10 cellular contexts compared by ENCODE assay signal in genomic region chr20:50108571-50109235, GRCh38. TPM values are rescaled to one million over a fixed set of nuclear protein-coding genes. Genes with fewer than 3 reads are reported as not detected.
A peak's percentile ranks its signal among the peaks of the same experiment; 100 is the strongest.
DNase-seq lines count a peak whose midpoint lies in the region; ATAC-seq, FAIRE-seq and TF ChIP-seq lines count a peak whose summit lies in the region.
"Had no signal": no experiment of that assay in that cellular context is flagged by ENCODE, and none has a peak within 500 bp of the region (broad histone marks: within the 10 kb centered on the region; RNA-seq: fewer than 3 reads in every experiment).

No MANE protein-coding gene starts in this region.

- no peak for TF ChIP-seq POLR2A in GM12878 (IDR thresholded peaks at IDR 0.05; ENCODE audit: low read depth, low read length)

- peak; percentile 44 for DNase-seq in GM23338 (ENCODE audit: low spot score)
- no peak for DNase-seq in GM12878 (ENCODE audit: low read depth, low spot score)
- DNase-seq in naive thymus-derived CD8-positive, alpha-beta T cell: no peak
- DNase-seq in stimulated activated naive CD4-positive, alpha-beta T cell treated with Interleukin-2 at 50 U/mL for 16 hours (lab: John Stamatoyannopoulos, UW): no peak
- no peak for DNase-seq in ureter (ENCODE audit: low spot score)
- DNase-seq: activated effector memory CD4-positive, alpha-beta T cell treated with anti-CD3 and anti-CD28 coated beads, Interleukin-2, amount 50 U/mL, for 16 hours had no signal

- in situ Hi-C loops in GM12878 (cut with MboI): no loop called here

- peaks cover 57% of the 10 kb centered on the region for H3K4me1 ChIP-seq in BLaER1
- peaks cover 48% of the 10 kb centered on the region for H3K4me1 ChIP-seq in GM23338 (ENCODE audit: insufficient read depth)
- H3K4me1 ChIP-seq in GM12878 (ENCODE audit: control insufficient read depth, insufficient read depth, low read length): peaks cover 34% of the 10 kb centered on the region

- H3K36me3 ChIP-seq in BLaER1: peaks cover 25% of the 10 kb centered on the region
- no peaks in the 10 kb centered on the region for H3K36me3 ChIP-seq in GM23338 (ENCODE audit: insufficient read depth)
- H3K36me3 ChIP-seq in GM12878 (ENCODE audit: control insufficient read depth in 2 of 2, insufficient read depth in 2 of 2, low read length in 1 of 2): 0 out of 4 replicates have a peak, but pooled peaks cover 0 to 3% of the 10 kb centered on the region in 2 experiments
- H3K36me3 ChIP-seq: prostate gland had no signal

- intact Hi-C loops in GM12878 (cut with micrococcal nuclease; ENCODE audit: unreplicated experiment): no loop called here

- no peaks in the 10 kb centered on the region; the same call in 2 of the 3 replicates for H3K36me3 Mint-ChIP-seq in GM23338 (ENCODE audit: low read depth)
- peaks cover 0 to 24% (median 0%) of the 10 kb centered on the region in 3 donors for H3K36me3 Mint-ChIP-seq in naive thymus-derived CD8-positive, alpha-beta T cell

- TF ChIP-seq CTCF in GM23338 (conservative IDR thresholded peaks at IDR 0.05; ENCODE audit: low read depth in 2 of 2): peak in 1 of 2 experiments; percentile 12; a peak in 1 of 4 replicates
- no peak for TF ChIP-seq CTCF in GM12878 (IDR thresholded peaks at IDR 0.05 in 2 of 3, conservative IDR thresholded peaks at IDR 0.05 in 1 of 3; ENCODE audit: control insufficient read depth in 2 of 3, extremely low read depth in 1 of 3, insufficient read depth in 1 of 3, low read depth in 3 of 3, low read length in 3 of 3)

- POLR2A ChIA-PET in GM12878 (lab: Charles Lee): interaction anchor here (0.7 to 1.0 kb wide), 2 partner anchors 16 to 128 kb away, joined by 3 to 5 read pairs; no protein-coding TSS in a partner anchor
- POLR2A ChIA-PET in naive thymus-derived CD8-positive, alpha-beta T cell (lab: Charles Lee): interaction anchor here (0.6 to 0.7 kb wide), 3 partner anchors 12 to 798 kb away, joined by 3 to 4 read pairs (median 4); no protein-coding TSS in a partner anchor

- 45% methylated on average over 4 of the region's 4 CpGs for WGBS in GM12878 (ENCODE audit: insufficient coverage, insufficient replicate concordance, low lambda C conversion rate, missing lambda C conversion rate)

- peak overlapping the region; percentile 97 for H3K4me2 ChIP-seq in BLaER1
- H3K4me2 ChIP-seq in GM23338: 0 out of 2 replicates have a peak overlapping the region, but pooled peaks have one; percentile 25
- peak overlapping the region; percentile 58 for H3K4me2 ChIP-seq in GM12878 (ENCODE audit: control insufficient read depth, insufficient read depth)

- TF ChIP-seq EP300 in GM12878 (IDR thresholded peaks at IDR 0.05; ENCODE audit: borderline replicate concordance in 1 of 2, control insufficient read depth in 1 of 2, low read depth in 2 of 2, low read length in 2 of 2): no peak

- H3K27ac Mint-ChIP-seq in GM23338: no peak overlapping the region; the same call in 1 of the 2 replicates
- H3K27ac Mint-ChIP-seq in naive thymus-derived CD8-positive, alpha-beta T cell: peak overlapping the region; percentile 29 to 78 (median 67)

- peaks cover 16% of the 10 kb centered on the region for H3K27me3 Mint-ChIP-seq in GM23338 (ENCODE audit: insufficient read depth, low read depth, poor library complexity)
- no peaks in the 10 kb centered on the region for H3K27me3 Mint-ChIP-seq in naive thymus-derived CD8-positive, alpha-beta T cell

- H3F3A ChIP-seq in GM23338 (replicated peaks; ENCODE audit: low read depth): peaks cover 3% of the 10 kb centered on the region

- H2AFZ ChIP-seq in GM23338 (no peak overlapping the region), GM12878 (ENCODE audit: control insufficient read depth, low read depth, low read length) (no peak overlapping the region)

- H3K9me3 Mint-ChIP-seq in GM23338: no peaks in the 10 kb centered on the region
- no peaks in the 10 kb centered on the region for H3K9me3 Mint-ChIP-seq in naive thymus-derived CD8-positive, alpha-beta T cell

- TF ChIP-seq RAD21 in GM12878 (IDR thresholded peaks at IDR 0.05; ENCODE audit: insufficient read depth, low read depth, low read length): no peak

- RAD21 ChIA-PET in GM12878 (lab: Charles Lee; ENCODE audit: unreplicated experiment): interaction anchor here (0.7 kb wide), 2 partner anchors 47 to 778 kb away, joined by 3 to 4 read pairs; no protein-coding TSS in a partner anchor

- no peak overlapping the region for H3K4me3 ChIP-seq in BLaER1
- no peak overlapping the region for H3K4me3 ChIP-seq in GM23338
- H3K4me3 ChIP-seq in GM12878: no peak overlapping the region
- H3K4me3 ChIP-seq: prostate gland had no signal

- peaks cover 98% of the 10 kb centered on the region for H3K79me2 ChIP-seq in GM23338 (replicated peaks; ENCODE audit: insufficient read depth)
- H3K79me2 ChIP-seq in GM12878 (ENCODE audit: control insufficient read depth, insufficient read depth, low read length): peaks cover 93% of the 10 kb centered on the region

- peak; percentile 12 for ATAC-seq in GM23338
- ATAC-seq in GM12878: no peak
- no peak for ATAC-seq in naive thymus-derived CD8-positive, alpha-beta T cell
- no peak for ATAC-seq in HG03520 (IDR thresholded peaks at IDR 0.05; ENCODE audit: unreplicated experiment)
- ATAC-seq in GM18868 (IDR thresholded peaks at IDR 0.05; ENCODE audit: unreplicated experiment): no peak

- H3K27me3 ChIP-seq in BLaER1 (no peaks in the 10 kb centered on the region), GM23338 (ENCODE audit: insufficient read depth) (no peaks in the 10 kb centered on the region), GM12878 (replicated peaks in 1 of 2; ENCODE audit: control insufficient read depth in 2 of 2, insufficient read depth in 2 of 2, low read length in 1 of 2) (no peaks in the 10 kb centered on the region)

- no TSS peak for BruUV-seq in GM12878 (replicated peaks; lab: Mats Ljungman, UMichigan)

- SMC1A ChIA-PET in GM12878 (lab: Charles Lee; ENCODE audit: uncharacterized antibody, unreplicated experiment): interaction anchor here (1.0 to 2.8 kb wide), 4 partner anchors 9 to 37 kb away, joined by 4 to 8 read pairs (median 6); no protein-coding TSS in a partner anchor

- H3K27ac ChIP-seq in BLaER1 (no peak overlapping the region), GM23338 (ENCODE audit: low read depth) (peak overlapping the region; percentile 74; the same call in 1 of the 2 replicates), GM12878 (ENCODE audit: control insufficient read depth, insufficient read depth) (peak overlapping the region; percentile 8; the same call in 1 of the 2 replicates)
- H3K27ac ChIP-seq: prostate gland had no signal

- H3K4me3 Mint-ChIP-seq in GM23338: no peak overlapping the region
- H3K4me3 Mint-ChIP-seq in naive thymus-derived CD8-positive, alpha-beta T cell: peak overlapping the region in 9 of 10 donors; percentile 18 to 92 (median 43)

- CTCF ChIA-PET in GM12878 (lab: Yijun Ruan, JAX): interaction anchor here (0.6 to 4.7 kb wide), 7 partner anchors 8 to 782 kb away, joined by 3 to 21 read pairs (median 9); no protein-coding TSS in a partner anchor

- no peak for FAIRE-seq in GM12878 (lab: Jason Lieb, UNC)

- peaks cover 90% of the 10 kb centered on the region for H4K20me1 ChIP-seq in BLaER1
- H4K20me1 ChIP-seq in GM23338 (replicated peaks; ENCODE audit: insufficient read depth): peaks cover 69% of the 10 kb centered on the region
- H4K20me1 ChIP-seq in GM12878 (ENCODE audit: control insufficient read depth, insufficient read depth): peaks cover 14% of the 10 kb centered on the region

- peaks cover 56% of the 10 kb centered on the region for H3K4me1 Mint-ChIP-seq in GM23338
- H3K4me1 Mint-ChIP-seq in naive thymus-derived CD8-positive, alpha-beta T cell: peaks cover 48 to 87% (median 81%) of the 10 kb centered on the region in 4 donors

- no peaks in the 10 kb centered on the region for H3K9me3 ChIP-seq in BLaER1
- no peaks in the 10 kb centered on the region for H3K9me3 ChIP-seq in GM12878 (replicated peaks; ENCODE audit: control insufficient read depth, insufficient read depth, low read length)
- H3K9me3 ChIP-seq: prostate gland had no signal

- no peak overlapping the region for H3K9ac ChIP-seq in BLaER1
- no peak overlapping the region for H3K9ac ChIP-seq in GM12878 (ENCODE audit: control insufficient read depth, insufficient read depth, low read length)

- no peaks in the 10 kb centered on the region for H3K9me2 ChIP-seq in GM23338 (ENCODE audit: insufficient read depth)

RNA-seq across cellular contexts. Expression of gene UBE2V1, which starts 4.2 kb away (rescaled TPM):
- 85.7 and 105 TPM in 2 replicates for total RNA-seq in GM23338 (2014; rRNA removed; shearing (Covaris generic))
- polyA plus RNA-seq in GM23338 (2016; fragmentation: Nextera tagmentation; extraction: Ambion mirVana) (293 and 302 TPM in 2 replicates), GM12878 (2011; rRNA removed) (110 and 131 TPM in 2 replicates), GM12878 (2014; fragmentation: Illumina TruSeq; extraction: Trizol) (219 and 257 TPM in 2 replicates), GM12878 (2014; fragmentation: Nextera tagmentation; extraction: Ambion mirVana) (100 to 1,000 TPM; 151 to 215 TPM), GM12878 (2014; rRNA removed) (109 and 131 TPM in 2 replicates), GM12878 (2016; fragmentation: Nextera tagmentation; extraction: Ambion mirVana) (100 to 1,000 TPM; 181 to 188 TPM)
- total RNA-seq in GM12878 (2013; cell fraction: nucleolus; rRNA removed): 310 and 312 TPM in 2 replicates
- total RNA-seq in GM12878 (2014; rRNA removed) (51.8 and 57.8 TPM in 2 replicates), GM12878 (2014; rRNA removed; fragmentation: Illumina TruSeq; extraction: Trizol) (87.4 and 90.5 TPM in 2 replicates), GM12878 (2021) (102 and 104 TPM in 2 replicates), ureter (120 TPM)
- polyA plus RNA-seq in GM12878 (2011; ENCODE audit: low read depth): 80.2 TPM
- polyA plus RNA-seq in GM12878 (2011; cell fraction: cytosol; rRNA removed): 88.2 and 104 TPM in 2 replicates
- 79.4 and 82.7 TPM in 2 replicates for polyA plus RNA-seq in GM12878 (2011; cell fraction: nucleus; rRNA removed)
- polyA plus RNA-seq in GM12878 (2012): 116 and 119 TPM in 2 replicates
- 86.5 and 87.4 TPM in 2 replicates for polyA minus RNA-seq in GM12878 (2011; rRNA and poly(A)+ RNA removed)
- 32.2 and 38.4 TPM in 2 replicates for polyA minus RNA-seq in GM12878 (2011; cell fraction: cytosol; rRNA and poly(A)+ RNA removed)
- polyA minus RNA-seq in GM12878 (2011; cell fraction: nucleus; rRNA and poly(A)+ RNA removed): 50.2 and 71.6 TPM in 2 replicates
- 100 to 1,000 TPM; 154 to 165 TPM for total RNA-seq in naive thymus-derived CD8-positive, alpha-beta T cell
- polyA plus RNA-seq in naive thymus-derived CD8-positive, alpha-beta T cell: 100 to 1,000 TPM; 141 to 155 (median 148) TPM

RNA-seq across cellular contexts. Expression of gene PEDS1, which starts 44.8 kb away (rescaled TPM):
- 33.0 and 43.6 TPM in 2 replicates for total RNA-seq in GM23338 (2014; rRNA removed; shearing (Covaris generic))
- polyA plus RNA-seq in GM23338 (2016; fragmentation: Nextera tagmentation; extraction: Ambion mirVana): 31.6 and 34.5 TPM in 2 replicates
- total RNA-seq in GM12878 (2013; cell fraction: nucleolus; rRNA removed): 8.1 and 8.4 TPM in 2 replicates
- total RNA-seq in GM12878 (2014; rRNA removed): 24.2 and 24.5 TPM in 2 replicates
- 12.1 and 12.2 TPM in 2 replicates for total RNA-seq in GM12878 (2014; rRNA removed; fragmentation: Illumina TruSeq; extraction: Trizol)
- total RNA-seq in GM12878 (2021): 15.1 and 15.4 TPM in 2 replicates
- 5.8 TPM for polyA plus RNA-seq in GM12878 (2011; ENCODE audit: low read depth)
- polyA plus RNA-seq in GM12878 (2011; rRNA removed): 5.2 and 15.9 TPM in 2 replicates
- 21.9 and 24.8 TPM in 2 replicates for polyA plus RNA-seq in GM12878 (2011; cell fraction: cytosol; rRNA removed)
- 11.9 and 13.4 TPM in 2 replicates for polyA plus RNA-seq in GM12878 (2011; cell fraction: nucleus; rRNA removed)
- 10.5 and 11.6 TPM in 2 replicates for polyA plus RNA-seq in GM12878 (2012)
- polyA plus RNA-seq in GM12878 (2014; fragmentation: Illumina TruSeq; extraction: Trizol): 9.9 and 17.8 TPM in 2 replicates
- polyA plus RNA-seq in GM12878 (2014; fragmentation: Nextera tagmentation; extraction: Ambion mirVana): 1 to 10 TPM; 1.7 to 4.3 TPM
- 25.6 and 26.1 TPM in 2 replicates for polyA plus RNA-seq in GM12878 (2014; rRNA removed)
- polyA plus RNA-seq in GM12878 (2016; fragmentation: Nextera tagmentation; extraction: Ambion mirVana): 10 to 100 TPM; 19.7 to 20.9 TPM
- 28.9 and 31.5 TPM in 2 replicates for polyA minus RNA-seq in GM12878 (2011; rRNA and poly(A)+ RNA removed)
- 11.8 and 15.8 TPM in 2 replicates for polyA minus RNA-seq in GM12878 (2011; cell fraction: cytosol; rRNA and poly(A)+ RNA removed)
- 2.1 and 4.2 TPM in 2 replicates for polyA minus RNA-seq in GM12878 (2011; cell fraction: nucleus; rRNA and poly(A)+ RNA removed)
- total RNA-seq in naive thymus-derived CD8-positive, alpha-beta T cell: 10 to 100 TPM; 15.8 to 17.1 TPM
- 10 to 100 TPM; 13.0 to 30.2 (median 14.4) TPM for polyA plus RNA-seq in naive thymus-derived CD8-positive, alpha-beta T cell
- 31.3 TPM for total RNA-seq in ureter

Comparison
In these comparisons a context has a peak if more than half of its experiments do, and no peak if none do; other contexts are left out.
1. H3K4me2 ChIP-seq: peak in every context shown above with its lines; median percentile 97 in BLaER1; 58 in GM12878; 25 in GM23338.